In genomic region chr1:112762541-112763141, GRCh38 we compare ENCODE assay signal across 12 cellular contexts. TPM values are rescaled to one million over a fixed set of nuclear protein-coding genes. Genes with fewer than 3 reads are reported as not detected.
DNase-seq lines count a peak whose midpoint lies in the region; ATAC-seq and TF ChIP-seq lines count a peak whose summit lies in the region.
"Had no signal": no experiment of that assay in that cellular context is flagged by ENCODE, and none has a peak within 500 bp of the region (broad histone marks: within the 10 kb centered on the region; RNA-seq: fewer than 3 reads in every experiment).

No MANE protein-coding gene starts in this region.

- H3K27me3 ChIP-seq in DND-41 (ENCODE audit: insufficient read depth, low read length, poor library complexity) (no peaks in the 10 kb centered on the region), esophagus (ENCODE audit: control insufficient read depth in 1 of 2, insufficient read depth in 2 of 2, low read length in 2 of 2) (no peaks in the 10 kb centered on the region), parathyroid adenoma (ENCODE audit: control insufficient read depth, insufficient read depth, low read length) (no peaks in the 10 kb centered on the region), Peyer's patch (no peaks in the 10 kb centered on the region)

- H3K4me1 ChIP-seq in DND-41 (ENCODE audit: insufficient read depth, low read length) (peaks cover 38% of the 10 kb centered on the region), esophagus (ENCODE audit: control insufficient read depth in 2 of 2, insufficient read depth in 2 of 2, low read length in 1 of 2) (peaks cover 0 to 7% of the 10 kb centered on the region in 2 donors), parathyroid adenoma (no peaks in the 10 kb centered on the region), Peyer's patch (no peaks in the 10 kb centered on the region)

- H3K9me3 ChIP-seq in DND-41 (ENCODE audit: insufficient read depth, low read length, severe bottlenecking), result no peaks in the 10 kb centered on the region
- no peaks in the 10 kb centered on the region for H3K9me3 ChIP-seq in esophagus (ENCODE audit: control insufficient read depth in 2 of 2, insufficient read depth in 1 of 2, low read depth in 1 of 2, low read length in 1 of 2)
- H3K9me3 ChIP-seq in parathyroid adenoma (ENCODE audit: control insufficient read depth, low read length), result no peaks in the 10 kb centered on the region
- H3K9me3 ChIP-seq in Peyer's patch, result no peaks in the 10 kb centered on the region
- H3K9me3 ChIP-seq: heart right ventricle had no signal

- 25 to 33% methylated on average over 6 of the region's 6 CpGs for WGBS in esophagus, 2 donors

- TF ChIP-seq POLR2A in Peyer's patch (IDR thresholded peaks at IDR 0.05), result no peak

- no peak for TF ChIP-seq CTCF in DND-41 (IDR thresholded peaks at IDR 0.05; ENCODE audit: borderline replicate concordance, extremely low read depth, low read length, poor library complexity, severe bottlenecking)
- no peak for TF ChIP-seq CTCF in parathyroid adenoma (IDR thresholded peaks at IDR 0.05)
- TF ChIP-seq CTCF in Peyer's patch (IDR thresholded peaks at IDR 0.05), result no peak

- H2AFZ ChIP-seq in DND-41 (ENCODE audit: low read depth, low read length) (peak overlapping the region; percentile 46), parathyroid adenoma (peak overlapping the region; percentile 58)

- H4K20me1 ChIP-seq in DND-41 (ENCODE audit: insufficient read depth, low read length), result no peaks in the 10 kb centered on the region

- peak overlapping the region; percentile 74 for H3K4me2 ChIP-seq in DND-41 (ENCODE audit: insufficient read depth, low read length)
- H3K4me2 ChIP-seq in parathyroid adenoma (ENCODE audit: low read length), result peak overlapping the region; percentile 11

- H3K27ac ChIP-seq in DND-41 (ENCODE audit: low read length) (peak overlapping the region; percentile 83), esophagus (ENCODE audit: low read depth in 2 of 2, low read length in 1 of 2) (peak overlapping the region; percentile 88), parathyroid adenoma (no peak overlapping the region), Peyer's patch (no peak overlapping the region)

- H3K79me2 ChIP-seq in DND-41 (ENCODE audit: insufficient read depth, low read length) (no peaks in the 10 kb centered on the region), parathyroid adenoma (no peaks in the 10 kb centered on the region)

- peak overlapping the region; percentile 31 for H3K9ac ChIP-seq in DND-41 (ENCODE audit: low read depth, low read length)
- H3K9ac ChIP-seq in parathyroid adenoma, result no peak overlapping the region

- ATAC-seq in DND-41 (ENCODE audit: insufficient read depth, low read depth) (peak; percentile 64), GM21529 (IDR thresholded peaks at IDR 0.05; ENCODE audit: unreplicated experiment) (no peak)

- H3K4me3 ChIP-seq in DND-41 (ENCODE audit: low read depth in 1 of 2, low read length in 2 of 2), result peak overlapping the region in 1 of 2 experiments; percentile 47; a peak in 2 of 4 replicates
- H3K4me3 ChIP-seq in esophagus (ENCODE audit: low read depth in 1 of 2, low read length in 2 of 2), result no peak overlapping the region
- no peak overlapping the region for H3K4me3 ChIP-seq in parathyroid adenoma (ENCODE audit: low read depth, low read length)
- no peak overlapping the region for H3K4me3 ChIP-seq in Peyer's patch
- H3K4me3 ChIP-seq: heart right ventricle had no signal

- H3K36me3 ChIP-seq in DND-41 (ENCODE audit: insufficient read depth, low read length), result no peaks in the 10 kb centered on the region
- H3K36me3 ChIP-seq in esophagus (ENCODE audit: control insufficient read depth in 2 of 2, insufficient read depth in 2 of 2, low read length in 1 of 2), result no peaks in the 10 kb centered on the region
- no peaks in the 10 kb centered on the region for H3K36me3 ChIP-seq in parathyroid adenoma (ENCODE audit: control insufficient read depth, insufficient read depth, low read length)
- no peaks in the 10 kb centered on the region for H3K36me3 ChIP-seq in Peyer's patch
- H3K36me3 ChIP-seq: heart right ventricle had no signal

- DNase-seq in DND-41 (peak; percentile 58), NCI-H82 treated with DMSO at 0.1 percent for 48 hours (lab: John Stamatoyannopoulos, UW; ENCODE audit: unreplicated experiment) (peak; percentile 89), DMS114 treated with DMSO at 0.1 percent for 48 hours (lab: John Stamatoyannopoulos, UW; ENCODE audit: unreplicated experiment) (no peak), NCI-H2029 treated with DMSO at 0.1 percent for 48 hours (lab: John Stamatoyannopoulos, UW) (no peak), Peyer's patch (no peak)
- DNase-seq: caudate nucleus, COR-L47, heart right ventricle, nucleus accumbens had no signal

RNA-seq across cellular contexts. Expression of gene PPM1J, which starts 47.5 kb away (rescaled TPM):
- 1 to 10 TPM; 2.8 to 3.5 TPM for polyA plus RNA-seq in esophagus
- total RNA-seq in Peyer's patch, result under 1 TPM in 1 of 4 donors, not detected in 3; 0.67 TPM

RNA-seq across cellular contexts. Expression of gene RHOC, which starts 55.7 kb away (rescaled TPM):
- polyA plus RNA-seq in esophagus, result 10 to 100 TPM; 53.0 to 89.5 TPM
- 100 to 1,000 TPM; 163 to 632 (median 483) TPM for total RNA-seq in Peyer's patch

Comparison
In these comparisons a context has a peak if more than half of its experiments do, and no peak if none do; other contexts are left out.
1. DNase-seq: peak in DND-41 (single experiment) and NCI-H82 treated with DMSO at 0.1 percent for 48 hours (single experiment); none in DMS114 treated with DMSO at 0.1 percent for 48 hours (single experiment), NCI-H2029 treated with DMSO at 0.1 percent for 48 hours (single experiment) and Peyer's patch (0 of 3).
2. H3K27ac ChIP-seq: peak in DND-41 (single experiment) and esophagus (2 of 2); none in parathyroid adenoma (single experiment) and Peyer's patch (0 of 4).